In the genomic region with DNA sequence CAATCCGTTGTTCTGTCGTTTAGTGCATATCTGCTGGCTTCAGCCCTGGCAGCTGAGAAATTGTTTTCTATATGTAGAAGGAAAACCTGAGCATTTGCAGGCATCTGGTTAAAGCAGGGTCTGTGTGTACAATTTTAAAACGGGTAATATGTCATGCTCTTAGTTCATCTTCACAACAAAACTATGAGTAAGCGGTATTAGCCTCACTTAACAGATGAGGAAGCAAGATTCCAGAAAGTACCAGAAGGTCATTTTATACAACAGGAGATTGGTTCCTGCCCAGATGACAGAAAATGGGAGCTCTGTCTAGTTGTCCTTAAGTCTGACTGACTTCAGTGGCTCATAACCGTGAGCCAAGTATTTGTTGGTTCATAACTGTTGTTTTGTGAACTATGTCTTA, we compare ENCODE assay signal across 8 cellular contexts. TPM values are rescaled to one million over a fixed set of nuclear protein-coding genes. Genes with fewer than 3 reads are reported as not detected.
DNase-seq lines count a peak whose midpoint lies in the region; ATAC-seq and TF ChIP-seq lines count a peak whose summit lies in the region.

No MANE protein-coding gene starts in this region.

- no peak for TF ChIP-seq RAD21 in IMR-90 (IDR thresholded peaks at IDR 0.05; ENCODE audit: low read length)

- H3K14ac ChIP-seq in IMR-90 (replicated peaks; ENCODE audit: low read depth, low read length), result no peak overlapping the region

- H3K23ac ChIP-seq in IMR-90 (ENCODE audit: low read depth, low read length), result no peak overlapping the region

- H2BK20ac ChIP-seq in IMR-90 (ENCODE audit: low read depth, low read length), result no peak overlapping the region

- H3K18ac ChIP-seq in IMR-90 (ENCODE audit: low read depth, low read length), result no peak overlapping the region

- DNase-seq in IMR-90 (no peak), breast epithelium (ENCODE audit: low spot score in 2 of 2) (no peak), left lobe of liver (ENCODE audit: low spot score) (no peak), NOMO-1 treated with dmso at 0.1 percent for 144 hours (lab: John Stamatoyannopoulos, UW; ENCODE audit: unreplicated experiment) (no peak), iPS-NIHi11 (ENCODE audit: low spot score) (no peak)

- no peak for ATAC-seq in IMR-90 (ENCODE audit: low read depth)
- no peak for ATAC-seq in left lobe of liver
- no peak for ATAC-seq in GM21528 (IDR thresholded peaks at IDR 0.05; ENCODE audit: low FRiP score, unreplicated experiment)

- CTCF ChIA-PET in IMR-90 (lab: Yijun Ruan, JAX), result no interaction called here

- peak overlapping the region; percentile 72 for H3K27ac ChIP-seq in ACC112 (ENCODE audit: low read depth, low read length)
- no peak overlapping the region; the same call in 1 of the 2 replicates for H3K27ac ChIP-seq in IMR-90 (ENCODE audit: insufficient read depth, low read length)
- H3K27ac ChIP-seq in breast epithelium, result peak overlapping the region; percentile 95 to 97

- no peak for TF ChIP-seq POLR2A in IMR-90 (IDR thresholded peaks at IDR 0.05; ENCODE audit: low read depth, low read length)
- TF ChIP-seq POLR2A in breast epithelium (IDR thresholded peaks at IDR 0.05), result no peak

- H3K4me2 ChIP-seq in IMR-90 (ENCODE audit: low read depth, low read length), result peak overlapping the region; percentile 66

- dilution Hi-C loops in IMR-90 (cut with HindIII; ENCODE audit: low sequenced_read_pairs, unreplicated experiment), result no loop called here

- H2AFZ ChIP-seq in ACC112 (ENCODE audit: low read length, unreplicated experiment), result no peak overlapping the region
- no peak overlapping the region for H2AFZ ChIP-seq in IMR-90 (replicated peaks; ENCODE audit: low read length, poor library complexity)

- H3K36me3 ChIP-seq in ACC112 (ENCODE audit: insufficient read depth, low read length) (peaks cover 37% of the 10 kb centered on the region), IMR-90 (ENCODE audit: control insufficient read depth, insufficient read depth, low read length) (peaks cover 27% of the 10 kb centered on the region), breast epithelium (no peaks in the 10 kb centered on the region)

- peak overlapping the region; percentile 85 for H3K9ac ChIP-seq in IMR-90 (ENCODE audit: low read depth, low read length)

- H3K79me2 ChIP-seq in ACC112 (ENCODE audit: control insufficient read depth, insufficient read depth, low read length, unreplicated experiment), result peaks cover 51% of the 10 kb centered on the region

- H4K5ac ChIP-seq in IMR-90 (ENCODE audit: low read depth, low read length), result no peak overlapping the region

- intact Hi-C loops in IMR-90 (cut with micrococcal nuclease), result loop anchor here (5.0 kb wide), 2 partner anchors 120 to 200 kb away; a partner anchor contains a TSS
- intact Hi-C loops in breast epithelium (cut with DNase I; ENCODE audit: low total_unique reads), result no loop called here

- in situ Hi-C loops in IMR-90 (cut with MboI; ENCODE audit: low sequenced_read_pairs), result no loop called here

- H3K56ac ChIP-seq in IMR-90 (ENCODE audit: extremely low read depth, insufficient read depth, low read length), result no peak overlapping the region

- no peaks in the 10 kb centered on the region for H3K27me3 ChIP-seq in ACC112 (ENCODE audit: insufficient read depth, low read length)
- no peaks in the 10 kb centered on the region for H3K27me3 ChIP-seq in IMR-90 (ENCODE audit: control insufficient read depth, insufficient read depth, low read length)
- no peaks in the 10 kb centered on the region for H3K27me3 ChIP-seq in breast epithelium
- no peaks in the 10 kb centered on the region for H3K27me3 ChIP-seq in mononuclear cell (ENCODE audit: insufficient read depth, low read length)

- H2AK9ac ChIP-seq in IMR-90 (replicated peaks; ENCODE audit: low read depth, low read length, poor library complexity), result no peak overlapping the region

- no peak overlapping the region for H2BK5ac ChIP-seq in IMR-90 (ENCODE audit: low read depth, low read length, poor library complexity, severe bottlenecking)

- peaks cover 42 to 67% of the 10 kb centered on the region in 2 experiments for H3K79me1 ChIP-seq in IMR-90 (ENCODE audit: low read depth in 1 of 2, low read length in 2 of 2)

- no peak overlapping the region for H2BK15ac ChIP-seq in IMR-90 (ENCODE audit: low read depth, low read length)

- POLR2A ChIA-PET in IMR-90 (lab: Charles Lee; ENCODE audit: unreplicated experiment), result no interaction called here

- H3K4me3 ChIP-seq in ACC112 (ENCODE audit: low read depth, low read length) (peak overlapping the region; percentile 98), IMR-90 (ENCODE audit: insufficient read depth, low read depth, low read length) (peak overlapping the region; percentile 82), breast epithelium (peak overlapping the region in 2 of 3 donors; percentile 81), mononuclear cell (ENCODE audit: low read length) (peak overlapping the region; percentile 58)

- peaks cover 9% of the 10 kb centered on the region; the same call in 1 of the 2 replicates for H3K9me1 ChIP-seq in IMR-90 (ENCODE audit: insufficient read depth, low read length)

- peaks cover 10% of the 10 kb centered on the region for H4K20me1 ChIP-seq in IMR-90 (ENCODE audit: insufficient read depth, low read length)

- no peak overlapping the region for H2BK120ac ChIP-seq in IMR-90 (ENCODE audit: low read depth, low read length)

- H3K4me1 ChIP-seq in ACC112 (ENCODE audit: control insufficient read depth, insufficient read depth, low read length, unreplicated experiment) (peaks cover 27% of the 10 kb centered on the region), IMR-90 (ENCODE audit: control insufficient read depth, insufficient read depth, low read length) (peaks cover 8% of the 10 kb centered on the region), breast epithelium (peaks cover 0 to 9% of the 10 kb centered on the region in 2 donors), mononuclear cell (ENCODE audit: insufficient read depth, low read length) (peaks cover 34% of the 10 kb centered on the region)

- H4K91ac ChIP-seq in IMR-90 (ENCODE audit: insufficient read depth, low read depth, low read length), result no peak overlapping the region

- WGBS in IMR-90 (ENCODE audit: extremely low coverage in 2 of 2, insufficient read length in 1 of 2), 2 experiments, result 100% methylated on average over 1 of the region's 5 CpGs; no CpG with 5 or more reads in 1 of the 2 experiments

- TF ChIP-seq CTCF in IMR-90 (conservative IDR thresholded peaks at IDR 0.05; ENCODE audit: low read depth, low read length), result no peak
- TF ChIP-seq CTCF in breast epithelium (IDR thresholded peaks at IDR 0.05), result no peak

- H3K9me3 ChIP-seq in IMR-90 (ENCODE audit: control insufficient read depth, insufficient read depth, low read length), result no peaks in the 10 kb centered on the region
- H3K9me3 ChIP-seq in breast epithelium, result no peaks in the 10 kb centered on the region
- H3K9me3 ChIP-seq in mononuclear cell (ENCODE audit: low read depth, low read length), result no peaks in the 10 kb centered on the region

- H2AK5ac ChIP-seq in IMR-90 (ENCODE audit: low read depth, low read length), result no peak overlapping the region

- no peak overlapping the region for H3K4ac ChIP-seq in IMR-90 (ENCODE audit: low read depth, low read length)

- no peak overlapping the region for H4K8ac ChIP-seq in IMR-90 (ENCODE audit: low read depth in 2 of 2, low read length in 2 of 2)

- BruUV-seq in IMR-90 (replicated peaks; lab: Mats Ljungman, UMichigan), result no TSS peak

TF ChIP-seq in IMR-90, 13 proteins besides CTCF, POLR2A, EP300 and RAD21:
- TF ChIP-seq MAFK (IDR thresholded peaks at IDR 0.05; ENCODE audit: low read depth, low read length) (no peak), MXI1 (IDR thresholded peaks at IDR 0.05; ENCODE audit: borderline replicate concordance, low read depth, low read length) (no peak), RCOR1 (IDR thresholded peaks at IDR 0.05; ENCODE audit: insufficient replicate concordance, low read length) (no peak)
- TF ChIP-seq, protein P1, sequence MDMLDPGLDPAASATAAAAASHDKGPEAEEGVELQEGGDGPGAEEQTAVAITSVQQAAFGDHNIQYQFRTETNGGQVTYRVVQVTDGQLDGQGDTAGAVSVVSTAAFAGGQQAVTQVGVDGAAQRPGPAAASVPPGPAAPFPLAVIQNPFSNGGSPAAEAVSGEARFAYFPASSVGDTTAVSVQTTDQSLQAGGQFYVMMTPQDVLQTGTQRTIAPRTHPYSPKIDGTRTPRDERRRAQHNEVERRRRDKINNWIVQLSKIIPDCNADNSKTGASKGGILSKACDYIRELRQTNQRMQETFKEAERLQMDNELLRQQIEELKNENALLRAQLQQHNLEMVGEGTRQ (IDR thresholded peaks at IDR 0.05; ENCODE audit: low read depth, low read length), result no peak

RNA-seq across cellular contexts. Expression of a gene that starts 1.1 kb away (rescaled TPM):
- total RNA-seq in IMR-90 (2012; rRNA removed), result 24.7 and 27.5 TPM in 2 replicates
- 22.8 and 27.1 TPM in 2 replicates for polyA plus RNA-seq in IMR-90 (2012; rRNA removed)
- 19.9 and 21.4 TPM in 2 replicates for polyA plus RNA-seq in IMR-90 (2012; cell fraction: cytosol; rRNA removed)
- polyA plus RNA-seq in IMR-90 (2012; cell fraction: nucleus; rRNA removed; ENCODE audit: low replicate concordance), result 20.0 and 35.9 TPM in 2 replicates
- total RNA-seq in breast epithelium, result 10 to 100 TPM; 30.7 to 49.2 (median 39.3) TPM
- 70.2 TPM for total RNA-seq in mononuclear cell
- total RNA-seq in left lobe of liver, result 14.2 TPM

RNA-seq across cellular contexts. Expression of a gene that starts 1.3 kb away (rescaled TPM):
- total RNA-seq in IMR-90 (2012; rRNA removed) (76.7 and 84.4 TPM in 2 replicates), breast epithelium (100 to 1,000 TPM in 2 of 3 donors, 10 to 100 TPM in 1; 40.0 to 129 (median 121) TPM), mononuclear cell (33.3 TPM), left lobe of liver (19.0 TPM)
- polyA plus RNA-seq in IMR-90 (2012; rRNA removed), result 91.9 and 93.9 TPM in 2 replicates
- 77.7 and 88.8 TPM in 2 replicates for polyA plus RNA-seq in IMR-90 (2012; cell fraction: cytosol; rRNA removed)
- 232 and 369 TPM in 2 replicates for polyA plus RNA-seq in IMR-90 (2012; cell fraction: nucleus; rRNA removed; ENCODE audit: low replicate concordance)

RNA-seq across cellular contexts. Expression of a gene that starts 8.7 kb away (rescaled TPM):
- total RNA-seq in IMR-90 (2012; rRNA removed) (13.8 and 14.2 TPM in 2 replicates), breast epithelium (10 to 100 TPM; 21.6 to 43.9 (median 32.6) TPM), mononuclear cell (12.1 TPM), left lobe of liver (7.8 TPM)
- polyA plus RNA-seq in IMR-90 (2012; rRNA removed), result 22.3 and 23.7 TPM in 2 replicates
- 12.9 and 15.6 TPM in 2 replicates for polyA plus RNA-seq in IMR-90 (2012; cell fraction: cytosol; rRNA removed)
- 112 and 171 TPM in 2 replicates for polyA plus RNA-seq in IMR-90 (2012; cell fraction: nucleus; rRNA removed; ENCODE audit: low replicate concordance)

RNA-seq across cellular contexts. Expression of a gene that starts 14.6 kb away (rescaled TPM):
- total RNA-seq in IMR-90 (2012; rRNA removed) (1.4 and 1.8 TPM in 2 replicates), breast epithelium (10 to 100 TPM; 12.3 to 21.6 (median 14.9) TPM), mononuclear cell (18.3 TPM), left lobe of liver (10.1 TPM)
- 3.0 and 3.6 TPM in 2 replicates for polyA plus RNA-seq in IMR-90 (2012; rRNA removed)
- 1.1 and 1.2 TPM in 2 replicates for polyA plus RNA-seq in IMR-90 (2012; cell fraction: cytosol; rRNA removed)
- 24.1 and 31.5 TPM in 2 replicates for polyA plus RNA-seq in IMR-90 (2012; cell fraction: nucleus; rRNA removed; ENCODE audit: low replicate concordance)

RNA-seq across cellular contexts. Expression of a gene that starts 41.6 kb away (rescaled TPM):
- 0.36 and 0.56 TPM in 2 replicates for total RNA-seq in IMR-90 (2012; rRNA removed)
- 1.4 and 1.5 TPM in 2 replicates for polyA plus RNA-seq in IMR-90 (2012; rRNA removed)
- 0.03 and 0.24 TPM in 2 replicates for polyA plus RNA-seq in IMR-90 (2012; cell fraction: cytosol; rRNA removed)
- 22.7 and 24.0 TPM in 2 replicates for polyA plus RNA-seq in IMR-90 (2012; cell fraction: nucleus; rRNA removed; ENCODE audit: low replicate concordance)
- 10 to 100 TPM in 2 of 3 donors, under 1 TPM in 1; 0.96 to 25.2 (median 12.9) TPM for total RNA-seq in breast epithelium
- total RNA-seq in mononuclear cell, result 0.31 TPM
- 5,455 TPM for total RNA-seq in left lobe of liver
